In the genomic region with DNA sequence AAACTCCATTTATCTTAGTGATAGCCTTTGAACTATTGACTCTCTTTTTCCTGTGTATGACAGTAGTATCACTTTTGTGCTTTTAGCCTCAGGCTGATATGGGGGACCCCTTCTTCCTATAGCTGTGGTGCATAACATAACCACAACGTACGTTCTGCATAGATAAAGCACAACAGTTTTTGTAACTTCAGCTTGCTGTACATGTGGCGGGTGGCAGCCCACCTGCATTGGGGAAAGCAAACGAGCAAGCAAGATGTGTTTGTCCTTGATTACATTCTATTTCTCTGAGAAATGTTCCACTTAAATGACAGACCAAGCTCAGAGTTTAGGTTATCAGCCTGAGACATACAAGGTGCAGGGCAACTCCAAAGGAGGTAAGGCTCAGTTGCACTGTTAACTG, we compare ENCODE assay signal across 22 cellular contexts.
DNase-seq lines count a peak whose midpoint lies in the region; ATAC-seq, FAIRE-seq and TF ChIP-seq lines count a peak whose summit lies in the region.
"Had no signal": no experiment of that assay in that cellular context is flagged by ENCODE, and none has a peak within 500 bp of the region (broad histone marks: within the 10 kb centered on the region; RNA-seq: fewer than 3 reads in every experiment).

No MANE protein-coding gene starts in this region.

- no peaks in the 10 kb centered on the region for H3K9me3 Mint-ChIP-seq in GM23338
- H3K9me3 Mint-ChIP-seq in mesothelial cell of epicardium = peaks cover 4% of the 10 kb centered on the region
- H3K9me3 Mint-ChIP-seq: CD8-positive, alpha-beta T cell; IgD-negative memory B cell had no signal

- CTCF ChIA-PET in K562 (lab: Yijun Ruan, JAX; ENCODE audit: low intra/inter-chr PET ratio) = no interaction called here

- ATAC-seq in GM23338 (no peak), K562 (peak; percentile 92), HG03432 (IDR thresholded peaks at IDR 0.05; ENCODE audit: unreplicated experiment) (no peak), left lobe of liver (no peak)
- ATAC-seq: CD8-positive, alpha-beta T cell; HepG2 had no signal

- TF ChIP-seq EP300 in K562 (IDR thresholded peaks at IDR 0.05; ENCODE audit: low read length) = peak; percentile 66; the same call in 1 of the 2 replicates

- no peak overlapping the region for H3K9ac ChIP-seq in Loucy (ENCODE audit: low read depth, low read length, poor library complexity, severe bottlenecking)
- H3K9ac ChIP-seq in K562 (ENCODE audit: insufficient read depth in 1 of 2, low read depth in 2 of 2, low read length in 2 of 2) = no peak overlapping the region
- H3K9ac ChIP-seq: BLaER1 treated with 17β-estradiol and CSF1 and Interleukin-3, amounts not matched to agents 10 nM and 100 nM; KMS-11 had no signal

- TF ChIP-seq CTCF in GM23338 (conservative IDR thresholded peaks at IDR 0.05; ENCODE audit: low read depth in 2 of 2) (no peak), Loucy (conservative IDR thresholded peaks at IDR 0.05; ENCODE audit: low read length) (no peak), K562 (IDR thresholded peaks at IDR 0.05 in 2 of 3, conservative IDR thresholded peaks at IDR 0.05 in 1 of 3; ENCODE audit: insufficient read depth in 2 of 3, low read depth in 1 of 3, low read length in 3 of 3) (no peak), mesothelial cell of epicardium (IDR thresholded peaks at IDR 0.05; ENCODE audit: unreplicated experiment) (no peak)

- H3K79me2 ChIP-seq in GM23338 (replicated peaks; ENCODE audit: insufficient read depth) (no peaks in the 10 kb centered on the region), Loucy (ENCODE audit: insufficient read depth, low read length) (no peaks in the 10 kb centered on the region), K562 (ENCODE audit: control insufficient read depth, insufficient read depth, low read length) (no peaks in the 10 kb centered on the region)

- POLR2A ChIA-PET in K562 (lab: Yijun Ruan, JAX) = interaction anchor here (1.1 kb wide), 1 partner anchor 23 kb away, joined by 3 read pairs; no protein-coding TSS in a partner anchor

- H3K36me3 ChIP-seq in GM23338 (ENCODE audit: insufficient read depth) (no peaks in the 10 kb centered on the region), Loucy (ENCODE audit: insufficient read depth, low read length) (no peaks in the 10 kb centered on the region), K562 (ENCODE audit: control insufficient read depth, insufficient read depth, low read length) (no peaks in the 10 kb centered on the region; the same call in 1 of the 3 replicates)
- H3K36me3 ChIP-seq: HAP-1 had no signal

- no peak overlapping the region for H3K4me2 ChIP-seq in GM23338
- peak overlapping the region; percentile 0 for H3K4me2 ChIP-seq in Loucy (ENCODE audit: low read depth, low read length, poor library complexity, severe bottlenecking)
- H3K4me2 ChIP-seq in K562 (ENCODE audit: insufficient read depth, low read length) = peak overlapping the region; percentile 22; the same call in 1 of the 2 replicates
- H3K4me2 ChIP-seq: BLaER1 treated with 17β-estradiol and CSF1 and Interleukin-3, amounts not matched to agents 10 nM and 100 nM; KMS-11 had no signal

- no peak overlapping the region for H3K4me3 ChIP-seq in GM23338
- H3K4me3 ChIP-seq in Loucy (ENCODE audit: low read length, poor library complexity, severe bottlenecking) = no peak overlapping the region
- H3K4me3 ChIP-seq in K562 = no peak overlapping the region
- H3K4me3 ChIP-seq: BLaER1 treated with 17β-estradiol and CSF1 and Interleukin-3, amounts not matched to agents 10 nM and 100 nM; HAP-1 had no signal

- peak; percentile 50 for DNase-seq in CMK (ENCODE audit: low read depth)
- no peak for DNase-seq in GM23338 (ENCODE audit: low spot score)
- peak; percentile 28 to 85 (median 52) for DNase-seq in K562 (ENCODE audit: extremely low read depth in 1 of 4, low spot score in 3 of 4)
- no peak for DNase-seq in left lobe of liver (ENCODE audit: low spot score)
- no peak for DNase-seq in mesothelial cell of epicardium (ENCODE audit: low spot score in 2 of 2, unreplicated experiment in 2 of 2)
- DNase-seq: CD8-positive, alpha-beta T cell; COR-L47; DMS 273 treated with DMSO at 0.1 percent for 48 hours; DMS53 had no signal

- no peak for TF ChIP-seq POLR2A in K562 (conservative IDR thresholded peaks at IDR 0.05)

- no peaks in the 10 kb centered on the region for H3K9me1 ChIP-seq in K562 (ENCODE audit: control insufficient read depth, insufficient read depth, low read length)

- H3K4me3 Mint-ChIP-seq in GM23338 (no peak overlapping the region), mesothelial cell of epicardium (no peak overlapping the region)
- H3K4me3 Mint-ChIP-seq: B cell; CD8-positive, alpha-beta T cell; IgD-negative memory B cell had no signal

- no peak for TF ChIP-seq RAD21 in K562 (CRISPR knock-in tag; conservative IDR thresholded peaks at IDR 0.05 in 1 of 2, IDR thresholded peaks at IDR 0.05 in 1 of 2)

- no peaks in the 10 kb centered on the region for H3K9me2 ChIP-seq in GM23338 (ENCODE audit: insufficient read depth)
- no peaks in the 10 kb centered on the region for H3K9me2 ChIP-seq in Loucy (replicated peaks; ENCODE audit: low read depth, low read length)

- BruUV-seq in K562 (replicated peaks; lab: Mats Ljungman, UMichigan) = no TSS peak

- intact Hi-C loops in K562 (cut with micrococcal nuclease) = no loop called here

- H3K9me3 ChIP-seq in Loucy (ENCODE audit: insufficient read depth, low read depth, low read length) (no peaks in the 10 kb centered on the region), K562 (replicated peaks; ENCODE audit: control insufficient read depth, insufficient read depth, low read depth, low read length) (no peaks in the 10 kb centered on the region)
- H3K9me3 ChIP-seq: BLaER1 treated with 17β-estradiol and CSF1 and Interleukin-3, amounts not matched to agents 10 nM and 100 nM; HAP-1 had no signal

- H2AFZ ChIP-seq in GM23338 (no peak overlapping the region), Loucy (ENCODE audit: low read length) (no peak overlapping the region), K562 (ENCODE audit: low read depth, low read length) (no peak overlapping the region)

- H3K27ac ChIP-seq in GM23338 (ENCODE audit: low read depth) (no peak overlapping the region), K562 (ENCODE audit: extremely low read depth, low read depth, low read length) (peak overlapping the region; percentile 25; the same call in 2 of the 3 replicates)
- H3K27ac ChIP-seq: BLaER1 treated with 17β-estradiol and CSF1 and Interleukin-3, amounts not matched to agents 10 nM and 100 nM; KMS-11 had no signal

- FAIRE-seq in K562 (lab: Jason Lieb, UNC) = peak; percentile 98
- FAIRE-seq: G401.6, GM12892, GM18507, GM19239, HepG2, HTR-8/SVneo had no signal

- WGBS in K562 (ENCODE audit: insufficient coverage, low coverage, missing lambda C conversion rate) = 0% methylated on average over 4 of the region's 4 CpGs

- H3K36me3 Mint-ChIP-seq in GM23338 (ENCODE audit: low read depth) (0 out of 3 replicates have a peak, but pooled peaks cover 2% of the 10 kb centered on the region), mesothelial cell of epicardium (no peaks in the 10 kb centered on the region)

- H3K27me3 Mint-ChIP-seq in GM23338 (ENCODE audit: insufficient read depth, low read depth, poor library complexity) (no peaks in the 10 kb centered on the region), mesothelial cell of epicardium (ENCODE audit: low read depth) (no peaks in the 10 kb centered on the region)
- H3K27me3 Mint-ChIP-seq: B cell, IgD-negative memory B cell had no signal

- H3K4me1 ChIP-seq in GM23338 (ENCODE audit: insufficient read depth) (no peaks in the 10 kb centered on the region), Loucy (ENCODE audit: insufficient read depth, low read length, poor library complexity, severe bottlenecking) (peaks cover 5% of the 10 kb centered on the region), K562 (replicated peaks in 1 of 2; ENCODE audit: control insufficient read depth in 2 of 2, insufficient read depth in 2 of 2, low read length in 2 of 2) (peaks cover 0 to 10% of the 10 kb centered on the region in 2 experiments; a peak in 3 of 5 replicates)
- H3K4me1 ChIP-seq: BLaER1 treated with 17β-estradiol and CSF1 and Interleukin-3, amounts not matched to agents 10 nM and 100 nM; HAP-1 had no signal

- in situ Hi-C loops in K562 (cut with MboI) = no loop called here

- H3K27ac Mint-ChIP-seq in GM23338 (peak overlapping the region; percentile 70; the same call in 1 of the 2 replicates), mesothelial cell of epicardium (no peak overlapping the region)
- H3K27ac Mint-ChIP-seq: B cell; CD8-positive, alpha-beta T cell; IgD-negative memory B cell had no signal

- H4K20me1 ChIP-seq in GM23338 (replicated peaks; ENCODE audit: insufficient read depth) = no peaks in the 10 kb centered on the region
- H4K20me1 ChIP-seq in Loucy (ENCODE audit: insufficient read depth, low read length, poor library complexity, severe bottlenecking) = no peaks in the 10 kb centered on the region
- H4K20me1 ChIP-seq in K562 (replicated peaks; ENCODE audit: control insufficient read depth, insufficient read depth, low read length) = no peaks in the 10 kb centered on the region
- H4K20me1 ChIP-seq: BLaER1 treated with 17β-estradiol and CSF1 and Interleukin-3, amounts not matched to agents 10 nM and 100 nM had no signal

- H3F3A ChIP-seq in GM23338 (replicated peaks; ENCODE audit: low read depth) = no peaks in the 10 kb centered on the region
- H3F3A ChIP-seq in Loucy (ENCODE audit: low read depth) = no peaks in the 10 kb centered on the region; the same call in 1 of the 2 replicates

- no peaks in the 10 kb centered on the region for H3K27me3 ChIP-seq in GM23338 (ENCODE audit: insufficient read depth)
- no peaks in the 10 kb centered on the region for H3K27me3 ChIP-seq in Loucy (ENCODE audit: insufficient read depth, low read length, poor library complexity, severe bottlenecking)
- H3K27me3 ChIP-seq in K562 (ENCODE audit: control insufficient read depth in 2 of 2, insufficient read depth in 2 of 2, low read length in 2 of 2) = no peaks in the 10 kb centered on the region
- H3K27me3 ChIP-seq: BLaER1 treated with 17β-estradiol and CSF1 and Interleukin-3, amounts not matched to agents 10 nM and 100 nM had no signal

- H3K4me1 Mint-ChIP-seq in GM23338 = no peaks in the 10 kb centered on the region
- peaks cover 21% of the 10 kb centered on the region for H3K4me1 Mint-ChIP-seq in mesothelial cell of epicardium
- H3K4me1 Mint-ChIP-seq: B cell, IgD-negative memory B cell had no signal

TF ChIP-seq in K562, 482 proteins besides CTCF, POLR2A, EP300 and RAD21 (continues in another document):
- TF ChIP-seq GTF2F1 (IDR thresholded peaks at IDR 0.05; ENCODE audit: low read depth, low read length) = no peak
- TF ChIP-seq HDAC6 (IDR thresholded peaks at IDR 0.05; ENCODE audit: low read depth, low read length) = no peak
- TF ChIP-seq, protein P1, sequence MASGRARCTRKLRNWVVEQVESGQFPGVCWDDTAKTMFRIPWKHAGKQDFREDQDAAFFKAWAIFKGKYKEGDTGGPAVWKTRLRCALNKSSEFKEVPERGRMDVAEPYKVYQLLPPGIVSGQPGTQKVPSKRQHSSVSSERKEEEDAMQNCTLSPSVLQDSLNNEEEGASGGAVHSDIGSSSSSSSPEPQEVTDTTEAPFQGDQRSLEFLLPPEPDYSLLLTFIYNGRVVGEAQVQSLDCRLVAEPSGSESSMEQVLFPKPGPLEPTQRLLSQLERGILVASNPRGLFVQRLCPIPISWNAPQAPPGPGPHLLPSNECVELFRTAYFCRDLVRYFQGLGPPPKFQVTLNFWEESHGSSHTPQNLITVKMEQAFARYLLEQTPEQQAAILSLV (tag; IDR thresholded peaks at IDR 0.05) = no peak
- no peak for TF ChIP-seq CSDE1 (IDR thresholded peaks at IDR 0.05)

Comparison
In these comparisons a context has a peak if more than half of its experiments do, and no peak if none do; other contexts are left out.
1. DNase-seq: peak in CMK (single experiment) and K562 (4 of 4); none in GM23338 (single experiment), left lobe of liver (single experiment) and mesothelial cell of epicardium (0 of 2).